8 cellular contexts compared by ENCODE assay signal in the genomic region with DNA sequence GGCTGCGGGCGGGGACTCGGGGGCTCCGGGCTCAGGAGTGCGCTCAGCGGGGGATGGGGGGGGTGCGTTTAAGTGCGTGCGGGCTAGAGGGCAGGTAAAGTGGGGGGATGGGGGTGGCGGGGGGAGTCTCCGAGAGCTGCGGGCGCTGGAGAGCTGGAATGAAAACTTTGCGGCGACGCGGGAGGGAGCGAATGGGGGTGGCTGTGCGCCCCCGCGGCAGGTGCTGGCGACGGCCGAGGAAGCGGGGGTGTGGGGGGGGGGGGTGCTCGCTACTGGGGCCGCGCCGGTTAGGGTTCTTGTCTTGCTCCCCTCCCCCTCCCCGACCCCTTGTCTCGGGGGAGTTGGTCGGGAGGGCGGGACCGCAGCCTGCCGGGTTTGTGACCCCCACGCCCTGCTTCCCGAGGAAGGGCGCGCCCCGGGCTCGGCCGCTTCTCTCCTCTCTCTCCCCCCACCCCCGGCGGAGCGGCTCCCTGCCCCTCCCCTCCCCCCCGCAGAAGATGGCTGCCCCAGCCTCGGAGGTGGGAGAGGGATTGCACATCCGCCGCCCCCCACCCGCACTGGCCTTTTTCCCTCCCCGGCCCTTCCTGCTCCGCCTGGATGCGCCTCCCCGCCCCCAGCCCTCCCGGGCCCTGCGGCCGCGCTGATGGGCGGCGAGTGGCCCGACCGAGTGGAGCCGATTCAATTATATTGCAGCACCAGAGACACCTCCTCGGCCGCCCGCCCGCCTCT. TPM values are rescaled to one million over a fixed set of nuclear protein-coding genes. Genes with fewer than 3 reads are reported as not detected.
DNase-seq lines count a peak whose midpoint lies in the region; ATAC-seq and TF ChIP-seq lines count a peak whose summit lies in the region.

No MANE protein-coding gene starts in this region.

- POLR2A ChIA-PET in T-cell (lab: Charles Lee): interaction anchor here in 1 of 2 donors (0.6 to 0.7 kb wide), 2 partner anchors 54 to 157 kb away, joined by 3 read pairs; no protein-coding TSS in a partner anchor

- H3K4me3 Mint-ChIP-seq in T-cell (peak overlapping the region; percentile 17 to 78 (median 52)), naive B cell (peak overlapping the region; percentile 66 to 91 (median 82))

- TF ChIP-seq CTCF in LNCaP clone FGC (IDR thresholded peaks at IDR 0.05; ENCODE audit: control insufficient read depth, extremely low read depth, insufficient read depth): no peak
- TF ChIP-seq CTCF in foreskin keratinocyte (conservative IDR thresholded peaks at IDR 0.05): no peak

- H3K9me3 Mint-ChIP-seq in T-cell: no peaks in the 10 kb centered on the region
- H3K9me3 Mint-ChIP-seq in naive B cell: no peaks in the 10 kb centered on the region

- H3K27ac ChIP-seq in epithelial cell of prostate (peak overlapping the region; percentile 95), foreskin keratinocyte (no peak overlapping the region)

- H3K27me3 Mint-ChIP-seq in T-cell (peaks cover 0 to 5% of the 10 kb centered on the region in 2 donors), naive B cell (no peaks in the 10 kb centered on the region)

- CTCF ChIA-PET in T-cell (lab: Charles Lee): interaction anchor here (0.6 to 2.4 kb wide), 3 partner anchors 51 to 245 kb away, joined by 3 to 7 read pairs (median 3); no protein-coding TSS in a partner anchor

- peaks cover 5% of the 10 kb centered on the region for H3K27me3 ChIP-seq in foreskin keratinocyte

- peak; percentile 85 for DNase-seq in ELF-1 (ENCODE audit: low read depth, low spot score)
- no peak for DNase-seq in LNCaP clone FGC (ENCODE audit: low read depth)
- DNase-seq in T-cell: peak in 6 of 34 experiments; percentile 2 to 27 (median 13)
- DNase-seq in epithelial cell of prostate (ENCODE audit: low read depth, low spot score): no peak
- DNase-seq in naive B cell: peak; percentile 24
- no peak for DNase-seq in DMS114 treated with DMSO at 0.1 percent for 48 hours (lab: John Stamatoyannopoulos, UW; ENCODE audit: unreplicated experiment)
- DNase-seq in foreskin keratinocyte: no peak

- no peak for ATAC-seq in T-cell (replicated peaks in 1 of 4)
- no peak for ATAC-seq in naive B cell (ENCODE audit: low read depth in 2 of 2)
- no peak for ATAC-seq in GM19455 (IDR thresholded peaks at IDR 0.05; ENCODE audit: unreplicated experiment)
- no peak for ATAC-seq in foreskin keratinocyte

- H3K36me3 Mint-ChIP-seq in T-cell (peaks cover 5% of the 10 kb centered on the region), naive B cell (no peaks in the 10 kb centered on the region)

- peak overlapping the region; percentile 79 for H3K4me3 ChIP-seq in LNCaP clone FGC (ENCODE audit: low read depth, low read length)

- H3K27ac Mint-ChIP-seq in T-cell (no peak overlapping the region), naive B cell (peak overlapping the region in 2 of 6 donors; percentile 51 to 91)

- H3K4me1 Mint-ChIP-seq in T-cell: peaks cover 30 to 59% (median 47%) of the 10 kb centered on the region in 3 donors
- peaks cover 48 to 63% (median 56%) of the 10 kb centered on the region in 3 donors for H3K4me1 Mint-ChIP-seq in naive B cell

- peaks cover 7% of the 10 kb centered on the region for H3K4me1 ChIP-seq in foreskin keratinocyte

RNA-seq across cellular contexts. Expression of a gene that starts 0.7 kb away (rescaled TPM):
- 10 to 100 TPM; 29.1 to 61.7 (median 37.4) TPM for total RNA-seq in T-cell
- 1 to 10 TPM in 5 of 6 donors, under 1 TPM in 1; 1.00 to 8.3 (median 3.9) TPM for polyA plus RNA-seq in naive B cell (ENCODE audit: low read depth in 6 of 6)
- total RNA-seq in foreskin keratinocyte: 5.9 and 8.2 TPM in 2 replicates
- polyA plus RNA-seq in foreskin keratinocyte: 1.9 and 2.1 TPM in 2 replicates

Comparison
In these comparisons a context has a peak if more than half of its experiments do, and no peak if none do; other contexts are left out.
1. DNase-seq: peak in ELF-1 (single experiment) and naive B cell (single experiment); none in LNCaP clone FGC (single experiment), epithelial cell of prostate (single experiment), DMS114 treated with DMSO at 0.1 percent for 48 hours (single experiment) and foreskin keratinocyte (0 of 2).